15 cellular contexts compared by ENCODE assay signal in genomic region chr4:1348746-1349145, GRCh38. TPM values are rescaled to one million over a fixed set of nuclear protein-coding genes. Genes with fewer than 3 reads are reported as not detected.
DNase-seq lines count a peak whose midpoint lies in the region; ATAC-seq and TF ChIP-seq lines count a peak whose summit lies in the region.
"Had no signal": no experiment of that assay in that cellular context is flagged by ENCODE, and none has a peak within 500 bp of the region (broad histone marks: within the 10 kb centered on the region; RNA-seq: fewer than 3 reads in every experiment).

No MANE protein-coding gene starts in this region.

- POLR2A ChIA-PET in naive thymus-derived CD4-positive, alpha-beta T cell (lab: Charles Lee), result interaction anchor here (1.0 to 4.1 kb wide), 4 partner anchors 19 to 378 kb away, joined by 3 to 102 read pairs (median 4); partner anchors contain the start of gene CTBP1

- no peak for DNase-seq in Karpas-422
- no peak for DNase-seq in naive thymus-derived CD4-positive, alpha-beta T cell
- DNase-seq in SKM-1 (lab: John Stamatoyannopoulos, UW; ENCODE audit: unreplicated experiment), result no peak
- DNase-seq: DMS153, foreskin keratinocyte, NCI-H1694 treated with DMSO at 0.1 percent for 48 hours had no signal

- H3K79me2 ChIP-seq in Karpas-422 (ENCODE audit: low read length), result peaks cover 42% of the 10 kb centered on the region

- no peaks in the 10 kb centered on the region for H3K9me3 Mint-ChIP-seq in brain
- peaks cover 0 to 2% (median 0%) of the 10 kb centered on the region in 11 donors for H3K9me3 Mint-ChIP-seq in naive thymus-derived CD4-positive, alpha-beta T cell

- intact Hi-C loops in naive thymus-derived CD4-positive, alpha-beta T cell (cut with micrococcal nuclease), result loop anchor here (5.0 to 10.0 kb wide), 7 partner anchors 81 to 1614 kb away; partner anchors contain the start of genes ATP5ME (in 1 of the 2), GRK4 (in 1 of the 2), LETM1 (in 1 of the 2) and MYL5 (in 1 of the 2)

- CTCF ChIA-PET in naive thymus-derived CD4-positive, alpha-beta T cell (lab: Charles Lee), result interaction anchor here (0.6 to 3.9 kb wide), 3 partner anchors 73 to 219 kb away, joined by 3 to 12 read pairs (median 5); no protein-coding TSS in a partner anchor

- no peaks in the 10 kb centered on the region for H3K9me2 ChIP-seq in Karpas-422 (replicated peaks; ENCODE audit: insufficient read depth, low read length)

- H4K20me1 ChIP-seq in Karpas-422 (ENCODE audit: insufficient read depth, low read depth, low read length), result no peaks in the 10 kb centered on the region

- peak overlapping the region; percentile 95 for H3K9ac ChIP-seq in Karpas-422 (ENCODE audit: low read length)

- H3K4me1 Mint-ChIP-seq in brain, result peaks cover 58% of the 10 kb centered on the region
- peaks cover 35 to 55% (median 45%) of the 10 kb centered on the region in 7 donors for H3K4me1 Mint-ChIP-seq in naive thymus-derived CD4-positive, alpha-beta T cell

- peak overlapping the region; percentile 89 to 95 (median 89) for H3K4me3 Mint-ChIP-seq in brain
- peak overlapping the region in 9 of 10 donors; percentile 30 to 95 (median 85) for H3K4me3 Mint-ChIP-seq in naive thymus-derived CD4-positive, alpha-beta T cell

- no peak for ATAC-seq in naive thymus-derived CD4-positive, alpha-beta T cell
- ATAC-seq in HG03135 (IDR thresholded peaks at IDR 0.05; ENCODE audit: unreplicated experiment) (no peak), GM19023 (IDR thresholded peaks at IDR 0.05; ENCODE audit: unreplicated experiment) (no peak), HG02885 (IDR thresholded peaks at IDR 0.05; ENCODE audit: poor library complexity, unreplicated experiment) (no peak)
- ATAC-seq: foreskin keratinocyte had no signal

- H3K36me3 ChIP-seq in Karpas-422 (ENCODE audit: insufficient read depth, low read length), result no peaks in the 10 kb centered on the region
- peaks cover 0 to 15% (median 0%) of the 10 kb centered on the region in 3 experiments for H3K36me3 ChIP-seq in naive thymus-derived CD4-positive, alpha-beta T cell (ENCODE audit: control insufficient read depth in 2 of 3, insufficient read depth in 3 of 3, low read length in 3 of 3)

- TF ChIP-seq CTCF in C4-2B (conservative IDR thresholded peaks at IDR 0.05), result no peak
- TF ChIP-seq CTCF in brain (conservative IDR thresholded peaks at IDR 0.05), result no peak

- H3K4me3 ChIP-seq in Karpas-422 (ENCODE audit: low read length), result peak overlapping the region; percentile 88; the same call in 1 of the 2 replicates
- no peak overlapping the region for H3K4me3 ChIP-seq in naive thymus-derived CD4-positive, alpha-beta T cell (ENCODE audit: low read length)

- H3K27me3 ChIP-seq in Karpas-422 (ENCODE audit: low read length), result no peaks in the 10 kb centered on the region
- H3K27me3 ChIP-seq in naive thymus-derived CD4-positive, alpha-beta T cell (ENCODE audit: control insufficient read depth in 2 of 2, insufficient read depth in 2 of 2, low read length in 2 of 2), result no peaks in the 10 kb centered on the region
- H3K27me3 ChIP-seq: foreskin keratinocyte, tibial nerve had no signal

- H3K27ac Mint-ChIP-seq in brain, result peak overlapping the region; percentile 41 to 97 (median 92)
- H3K27ac Mint-ChIP-seq in naive thymus-derived CD4-positive, alpha-beta T cell, result peak overlapping the region; percentile 74 to 95 (median 93)

- peaks cover 36% of the 10 kb centered on the region for H3K36me3 Mint-ChIP-seq in brain
- peaks cover 0 to 16% (median 0%) of the 10 kb centered on the region in 5 donors for H3K36me3 Mint-ChIP-seq in naive thymus-derived CD4-positive, alpha-beta T cell

- H3K4me1 ChIP-seq in Karpas-422 (ENCODE audit: low read length), result peaks cover 31% of the 10 kb centered on the region
- H3K4me1 ChIP-seq in naive thymus-derived CD4-positive, alpha-beta T cell (ENCODE audit: control insufficient read depth in 2 of 2, insufficient read depth in 2 of 2, low read length in 2 of 2), result peaks cover 14 to 24% of the 10 kb centered on the region in 2 donors
- H3K4me1 ChIP-seq: foreskin keratinocyte had no signal

- peaks cover 5% of the 10 kb centered on the region for H3K27me3 Mint-ChIP-seq in brain
- no peaks in the 10 kb centered on the region for H3K27me3 Mint-ChIP-seq in naive thymus-derived CD4-positive, alpha-beta T cell

- H3K9me3 ChIP-seq in Karpas-422 (ENCODE audit: low read length), result no peaks in the 10 kb centered on the region
- no peaks in the 10 kb centered on the region for H3K9me3 ChIP-seq in naive thymus-derived CD4-positive, alpha-beta T cell (ENCODE audit: control insufficient read depth in 2 of 3, low read length in 3 of 3)
- H3K9me3 ChIP-seq: tibial nerve had no signal

- H3K27ac ChIP-seq in C4-2B, result peak overlapping the region; percentile 91
- H3K27ac ChIP-seq in Karpas-422 (ENCODE audit: low read length), result no peak overlapping the region
- H3K27ac ChIP-seq in naive thymus-derived CD4-positive, alpha-beta T cell (ENCODE audit: low read depth, low read length), result no peak overlapping the region
- H3K27ac ChIP-seq: foreskin keratinocyte had no signal

- peak overlapping the region; percentile 76 for H3K4me2 ChIP-seq in Karpas-422 (ENCODE audit: low read depth, low read length, poor library complexity, severe bottlenecking)

- no peak overlapping the region for H2AFZ ChIP-seq in Karpas-422 (ENCODE audit: low read length)

RNA-seq across cellular contexts. Expression of gene UVSSA, which starts 1.7 kb away (rescaled TPM):
- 12.4 and 16.2 TPM in 2 replicates for total RNA-seq in Karpas-422 (2014; rRNA removed; shearing (Covaris generic); ENCODE audit: low replicate concordance)
- 2.7 TPM for polyA plus RNA-seq in brain (ENCODE audit: insufficient read depth, low read depth, low replicate concordance)
- total RNA-seq in naive thymus-derived CD4-positive, alpha-beta T cell, result 10 to 100 TPM; 29.5 to 44.1 (median 39.7) TPM
- polyA plus RNA-seq in naive thymus-derived CD4-positive, alpha-beta T cell, result 1 to 10 TPM; 3.2 to 9.1 TPM

RNA-seq across cellular contexts. Expression of gene NKX1-1, which starts 57.5 kb away (rescaled TPM):
- not detected in 2 replicates for total RNA-seq in Karpas-422 (2014; rRNA removed; shearing (Covaris generic); ENCODE audit: low replicate concordance)
- polyA plus RNA-seq in brain (ENCODE audit: insufficient read depth, low read depth, low replicate concordance), result not detected
- not detected for total RNA-seq in naive thymus-derived CD4-positive, alpha-beta T cell
- polyA plus RNA-seq in naive thymus-derived CD4-positive, alpha-beta T cell, result not detected
- total RNA-seq: cardiac septum, foreskin keratinocyte, H4, mononuclear cell, tibial nerve had no signal
- polyA plus RNA-seq: foreskin keratinocyte had no signal

RNA-seq across cellular contexts. Expression of gene MAEA, which starts 59.1 kb away (rescaled TPM):
- total RNA-seq in Karpas-422 (2014; rRNA removed; shearing (Covaris generic); ENCODE audit: low replicate concordance), result 31.3 and 54.0 TPM in 2 replicates
- 70.7 TPM for polyA plus RNA-seq in brain (ENCODE audit: insufficient read depth, low read depth, low replicate concordance)
- 10 to 100 TPM; 56.2 to 92.2 (median 79.4) TPM for total RNA-seq in naive thymus-derived CD4-positive, alpha-beta T cell
- polyA plus RNA-seq in naive thymus-derived CD4-positive, alpha-beta T cell, result 10 to 100 TPM; 45.3 to 88.5 TPM
